ENCODE assay signal across 24 cellular contexts in genomic region chr1:91234181-91234580, GRCh38.
"Had no signal": no experiment of that assay in that cellular context is flagged by ENCODE, and none has a peak within 500 bp of the region (broad histone marks: within the 10 kb centered on the region; RNA-seq: fewer than 3 reads in every experiment).

No MANE protein-coding gene starts in this region.

- H3K36me3 ChIP-seq: colonic mucosa, esophagus muscularis mucosa, esophagus squamous epithelium, gastrocnemius medialis, gastroesophageal sphincter, heart left ventricle, heart right ventricle had no signal

- H3K4me1 Mint-ChIP-seq: endodermal cell had no signal

- H3K9me3 ChIP-seq: colonic mucosa, esophagus muscularis mucosa, esophagus squamous epithelium, gastrocnemius medialis, gastroesophageal sphincter, heart left ventricle, heart right ventricle had no signal

- H3K27me3 ChIP-seq: colonic mucosa, esophagus muscularis mucosa, esophagus squamous epithelium, foreskin keratinocyte, gastrocnemius medialis, gastroesophageal sphincter, heart left ventricle, heart right ventricle had no signal

- H3K4me1 ChIP-seq: colonic mucosa, esophagus muscularis mucosa, esophagus squamous epithelium, foreskin keratinocyte, gastrocnemius medialis, gastroesophageal sphincter, heart left ventricle, heart right ventricle had no signal

- H3K4me3 ChIP-seq: colonic mucosa, coronary artery, dorsolateral prefrontal cortex, esophagus muscularis mucosa, esophagus squamous epithelium, gastrocnemius medialis, gastroesophageal sphincter, heart left ventricle, heart right ventricle had no signal

- H3K27ac Mint-ChIP-seq: dendritic cell treated with granulocyte-macrophage colony-stimulating factor and Interleukin-4, amounts not matched to agents 40 ng/mL and 50 ng/mL, for 4 days; effector memory CD8-positive, alpha-beta T cell; endodermal cell had no signal

- H3K27ac ChIP-seq: colonic mucosa, coronary artery, dorsolateral prefrontal cortex, epithelial cell of prostate, esophagus muscularis mucosa, esophagus squamous epithelium, foreskin keratinocyte, gastrocnemius medialis, gastroesophageal sphincter, heart left ventricle, heart right ventricle had no signal

- DNase-seq: colonic mucosa; cortex of kidney; dermis blood vessel endothelial cell; dorsolateral prefrontal cortex; effector CD4-positive, alpha-beta T cell; effector CD8-positive, alpha-beta T cell; effector memory CD4-positive, alpha-beta T cell; effector memory CD8-positive, alpha-beta T cell; endodermal cell; erythroblast; esophagus squamous epithelium; foreskin fibroblast; foreskin keratinocyte; foreskin melanocyte; gastrocnemius medialis; glutamatergic neuron; head of caudate nucleus; heart left ventricle; heart right ventricle had no signal

- H3K9me3 Mint-ChIP-seq: dendritic cell treated with granulocyte-macrophage colony-stimulating factor and Interleukin-4, amounts not matched to agents 40 ng/mL and 50 ng/mL, for 4 days; effector memory CD8-positive, alpha-beta T cell had no signal

- H3K27me3 Mint-ChIP-seq: dendritic cell treated with granulocyte-macrophage colony-stimulating factor and Interleukin-4, amounts not matched to agents 40 ng/mL and 50 ng/mL, for 4 days had no signal

- H3K4me3 Mint-ChIP-seq: dendritic cell treated with granulocyte-macrophage colony-stimulating factor and Interleukin-4, amounts not matched to agents 40 ng/mL and 50 ng/mL, for 4 days; effector memory CD8-positive, alpha-beta T cell; endodermal cell had no signal
